ENCODE assay signal across 18 cellular contexts in the genomic region with DNA sequence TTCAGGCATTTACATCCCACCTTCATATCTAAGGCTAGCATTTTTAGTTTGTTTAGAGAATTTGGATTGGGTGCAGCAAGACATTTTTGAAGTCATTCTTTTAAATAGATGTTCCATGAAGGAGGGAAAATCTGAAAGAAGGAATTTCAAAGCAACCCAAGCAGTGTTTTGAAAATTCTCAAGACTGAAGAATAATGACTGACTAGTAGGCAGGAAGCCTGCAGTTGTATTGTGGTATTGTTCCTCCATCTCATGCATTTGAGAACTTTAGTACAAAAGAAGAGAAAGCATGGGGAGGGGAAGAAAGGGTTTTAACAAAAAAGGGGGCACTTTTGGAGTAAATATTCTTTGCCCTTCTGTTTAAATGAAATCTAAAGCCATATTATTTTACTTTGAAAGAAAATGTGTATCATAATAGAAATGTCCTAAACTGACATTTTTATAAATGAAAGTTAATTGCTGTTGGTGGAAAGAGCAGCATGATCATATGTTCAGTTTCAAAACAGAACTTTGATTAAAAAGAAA. TPM values are rescaled to one million over a fixed set of nuclear protein-coding genes. Genes with fewer than 3 reads are reported as not detected.
A peak's percentile ranks its signal among the peaks of the same experiment; 100 is the strongest.
DNase-seq lines count a peak whose midpoint lies in the region; ATAC-seq and TF ChIP-seq lines count a peak whose summit lies in the region.
"Had no signal": no experiment of that assay in that cellular context is flagged by ENCODE, and none has a peak within 500 bp of the region (broad histone marks: within the 10 kb centered on the region; RNA-seq: fewer than 3 reads in every experiment).

No MANE protein-coding gene starts in this region.

- H3K9me3 Mint-ChIP-seq in activated T-cell treated with anti-CD3 and anti-CD28 coated beads, Interleukin-2, amount 50 U/mL, for 4 hours, result no peaks in the 10 kb centered on the region
- no peaks in the 10 kb centered on the region for H3K9me3 Mint-ChIP-seq in activated naive CD8-positive, alpha-beta T cell treated with anti-CD3 and anti-CD28 coated beads for 36 hours
- no peaks in the 10 kb centered on the region for H3K9me3 Mint-ChIP-seq in neural progenitor cell
- H3K9me3 Mint-ChIP-seq: HFFc6 had no signal

- H3K27ac ChIP-seq in neural progenitor cell, result peak overlapping the region; percentile 87
- H3K27ac ChIP-seq: cardiac muscle cell, gastrocnemius medialis had no signal

- peaks cover 3% of the 10 kb centered on the region for H3K36me3 ChIP-seq in neural progenitor cell
- H3K36me3 ChIP-seq: cardiac muscle cell, gastrocnemius medialis had no signal

- peak overlapping the region; percentile 70 for H3K4me2 ChIP-seq in neural progenitor cell

- ATAC-seq in activated T-cell treated with anti-CD3 and anti-CD28 coated beads, Interleukin-2, amount 50 U/mL, for 4 hours, result no peak
- no peak for ATAC-seq in GM21515 (IDR thresholded peaks at IDR 0.05; ENCODE audit: unreplicated experiment)
- ATAC-seq in GM18861 (IDR thresholded peaks at IDR 0.05; ENCODE audit: unreplicated experiment), result no peak
- ATAC-seq: gastrocnemius medialis had no signal

- H3K27ac Mint-ChIP-seq in activated naive CD8-positive, alpha-beta T cell treated with anti-CD3 and anti-CD28 coated beads for 36 hours, result peak overlapping the region; percentile 97
- H3K27ac Mint-ChIP-seq in neural progenitor cell, result peak overlapping the region; percentile 86
- H3K27ac Mint-ChIP-seq: HFFc6 had no signal

- no peaks in the 10 kb centered on the region for H3K27me3 ChIP-seq in neural progenitor cell
- H3K27me3 ChIP-seq: cardiac muscle cell, gastrocnemius medialis had no signal

- H3K27me3 Mint-ChIP-seq in activated T-cell treated with anti-CD3 and anti-CD28 coated beads, Interleukin-2, amount 50 U/mL, for 4 hours (ENCODE audit: low read depth), result no peaks in the 10 kb centered on the region
- H3K27me3 Mint-ChIP-seq in activated naive CD8-positive, alpha-beta T cell treated with anti-CD3 and anti-CD28 coated beads for 36 hours, result no peaks in the 10 kb centered on the region
- no peaks in the 10 kb centered on the region for H3K27me3 Mint-ChIP-seq in neural progenitor cell (ENCODE audit: insufficient read depth, low read depth)

- H3K9me3 ChIP-seq in neural progenitor cell (ENCODE audit: low read depth), result no peaks in the 10 kb centered on the region
- H3K9me3 ChIP-seq: gastrocnemius medialis had no signal

- peaks cover 74% of the 10 kb centered on the region for H3K4me1 Mint-ChIP-seq in activated T-cell treated with anti-CD3 and anti-CD28 coated beads, Interleukin-2, amount 50 U/mL, for 4 hours (ENCODE audit: low read depth)
- H3K4me1 Mint-ChIP-seq in activated naive CD8-positive, alpha-beta T cell treated with anti-CD3 and anti-CD28 coated beads for 36 hours, result peaks cover 70% of the 10 kb centered on the region
- H3K4me1 Mint-ChIP-seq in neural progenitor cell, result peaks cover 52% of the 10 kb centered on the region

- no peak for TF ChIP-seq CTCF in neural progenitor cell (IDR thresholded peaks at IDR 0.05)

- peaks cover 22% of the 10 kb centered on the region for H3K36me3 Mint-ChIP-seq in activated T-cell treated with anti-CD3 and anti-CD28 coated beads, Interleukin-2, amount 50 U/mL, for 4 hours (ENCODE audit: insufficient read depth)
- H3K36me3 Mint-ChIP-seq in activated naive CD8-positive, alpha-beta T cell treated with anti-CD3 and anti-CD28 coated beads for 36 hours, result peaks cover 53% of the 10 kb centered on the region
- peaks cover 13% of the 10 kb centered on the region for H3K36me3 Mint-ChIP-seq in neural progenitor cell

- peaks cover 44% of the 10 kb centered on the region for H3F3A ChIP-seq in neural progenitor cell (ENCODE audit: low read depth)

- peak overlapping the region; percentile 52 for H3K4me3 Mint-ChIP-seq in activated T-cell treated with anti-CD3 and anti-CD28 coated beads, Interleukin-2, amount 50 U/mL, for 4 hours
- peak overlapping the region; percentile 75 for H3K4me3 Mint-ChIP-seq in activated naive CD8-positive, alpha-beta T cell treated with anti-CD3 and anti-CD28 coated beads for 36 hours
- H3K4me3 Mint-ChIP-seq in neural progenitor cell, result no peak overlapping the region
- H3K4me3 Mint-ChIP-seq: HFFc6 had no signal

- peaks cover 55% of the 10 kb centered on the region for H3K4me1 ChIP-seq in neural progenitor cell

- H3K79me2 ChIP-seq in neural progenitor cell (ENCODE audit: low read depth), result peaks cover 100% of the 10 kb centered on the region

- H3K4me3 ChIP-seq in neural progenitor cell, result peak overlapping the region; percentile 17
- H3K4me3 ChIP-seq: cardiac muscle cell, gastrocnemius medialis had no signal

- no peak overlapping the region for H2AFZ ChIP-seq in neural progenitor cell (replicated peaks)

- H4K20me1 ChIP-seq in neural progenitor cell (ENCODE audit: low read depth), result peaks cover 54% of the 10 kb centered on the region

- no peak for DNase-seq in activated T-cell treated with anti-CD3 and anti-CD28 coated beads, Interleukin-2, amount 50 U/mL, for 4 hours
- DNase-seq in activated T-cell treated with anti-CD3 and anti-CD28 coated beads, Interleukin-2, amount 50 U/mL, for 48 hours, result no peak
- DNase-seq in Kasumi-1 (lab: John Stamatoyannopoulos, UW), result peak; percentile 30 to 32
- no peak for DNase-seq in activated naive CD8-positive, alpha-beta T cell treated with anti-CD3 and anti-CD28 coated beads for 36 hours
- DNase-seq in neural progenitor cell (ENCODE audit: low spot score), result peak; percentile 46
- no peak for DNase-seq in NOMO-1 (lab: John Stamatoyannopoulos, UW; ENCODE audit: unreplicated experiment in 2 of 2)
- DNase-seq: activated gamma-delta T cell treated with Interleukin-2 at 50 U/mL for 16 hours; DMS 273 treated with DMSO at 0.1 percent for 48 hours; gastrocnemius medialis; HFFc6; midbrain; MV-4-11; NK-92 treated with Interleukin-12 subunit alpha and Interleukin-12 subunit beta, amount 100 ng/mL, for 24 hours; posterior cingulate gyrus; stimulated activated CD4-positive, alpha-beta T cell treated with anti-CD3 and anti-CD28 coated beads, Interleukin-15, amount 100 ng/mL, for 24 hours had no signal

- H3K9ac ChIP-seq in neural progenitor cell, result no peak overlapping the region

RNA-seq across cellular contexts. Expression of a gene that starts 6.6 kb away (rescaled TPM):
- total RNA-seq in activated T-cell treated with anti-CD3 and anti-CD28 coated beads, Interleukin-2, amount 50 U/mL, for 4 hours, result 100 to 1,000 TPM; 103 to 121 (median 118) TPM
- total RNA-seq in activated naive CD8-positive, alpha-beta T cell treated with anti-CD3 and anti-CD28 coated beads for 36 hours, result 10 to 100 TPM; 58.1 to 66.4 TPM
- total RNA-seq in neural progenitor cell (ENCODE audit: low replicate concordance), result 45.6 and 64.5 TPM in 2 replicates

Comparison
In these comparisons a context has a peak if more than half of its experiments do, and no peak if none do; other contexts are left out.
1. DNase-seq: peak in Kasumi-1 (2 of 2) and neural progenitor cell (single experiment); none in activated T-cell treated with anti-CD3 and anti-CD28 coated beads, Interleukin-2, amount 50 U/mL, for 4 hours (single experiment), activated T-cell treated with anti-CD3 and anti-CD28 coated beads, Interleukin-2, amount 50 U/mL, for 48 hours (0 of 2), activated naive CD8-positive, alpha-beta T cell treated with anti-CD3 and anti-CD28 coated beads for 36 hours (single experiment) and NOMO-1 (0 of 2).